ENCODE assay signal across 17 cellular contexts in the genomic region with DNA sequence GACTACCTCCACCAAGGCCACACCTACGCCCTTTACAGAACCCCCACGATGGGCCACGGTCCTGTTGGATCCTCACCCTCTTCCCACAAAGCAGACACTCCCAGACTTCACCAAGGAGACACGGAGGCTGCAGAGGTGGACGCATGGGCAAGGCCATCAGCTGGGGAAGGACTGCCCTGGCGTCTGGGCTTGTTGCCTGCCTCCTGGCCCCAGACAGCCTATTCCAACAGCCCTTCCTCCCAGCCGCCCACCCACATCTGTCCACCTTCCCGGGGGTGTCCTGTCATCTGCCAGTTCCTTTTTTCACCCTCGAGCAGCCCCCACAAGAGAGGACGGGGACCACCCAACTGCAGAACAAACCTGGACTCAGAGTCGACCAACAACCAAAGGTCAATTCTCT. TPM values are rescaled to one million over a fixed set of nuclear protein-coding genes. Genes with fewer than 3 reads are reported as not detected.
DNase-seq lines count a peak whose midpoint lies in the region; ATAC-seq, FAIRE-seq and TF ChIP-seq lines count a peak whose summit lies in the region.
"Had no signal": no experiment of that assay in that cellular context is flagged by ENCODE, and none has a peak within 500 bp of the region (broad histone marks: within the 10 kb centered on the region; RNA-seq: fewer than 3 reads in every experiment).

No MANE protein-coding gene starts in this region.

- no peak overlapping the region for H2BK5ac ChIP-seq in trophoblast cell (ENCODE audit: low read depth, low read length, poor library complexity)

- H3K23ac ChIP-seq in trophoblast cell (ENCODE audit: low read length), result no peak overlapping the region

- 71% methylated on average over 11 of the region's 11 CpGs for WGBS in HepG2 (ENCODE audit: low lambda C conversion rate)
- WGBS in trophoblast cell (ENCODE audit: extremely low coverage, insufficient coverage, insufficient read length), result no CpG with 5 or more reads among the region's 11 CpGs

- H3K27ac Mint-ChIP-seq in T-helper 2 cell treated with Interferon-gamma antibody and Interleukin-4, amounts not matched to agents 5 μg/mL and 100 μg/mL, for 36 hours, result no peak overlapping the region
- H3K27ac Mint-ChIP-seq: GM23338 had no signal

- H3K9me3 ChIP-seq in HepG2 (ENCODE audit: low read length), result no peaks in the 10 kb centered on the region
- no peaks in the 10 kb centered on the region for H3K9me3 ChIP-seq in trophoblast cell (ENCODE audit: insufficient read depth, low read depth, low read length)

- BruUV-seq in HepG2 (replicated peaks; lab: Mats Ljungman, UMichigan), result no TSS peak

- H3K79me1 ChIP-seq in trophoblast cell (ENCODE audit: low read length), result peaks cover 2% of the 10 kb centered on the region

- no peak overlapping the region for H3K4me3 Mint-ChIP-seq in T-helper 2 cell treated with Interferon-gamma antibody and Interleukin-4, amounts not matched to agents 5 μg/mL and 100 μg/mL, for 36 hours
- H3K4me3 Mint-ChIP-seq: GM23338 had no signal

- H3K4me1 ChIP-seq in HepG2 (ENCODE audit: insufficient read depth, low read length) (peaks cover 63% of the 10 kb centered on the region), trophoblast cell (ENCODE audit: control insufficient read depth in 1 of 2, insufficient read depth in 2 of 2, low read length in 2 of 2) (peaks cover 21 to 24% of the 10 kb centered on the region in 2 experiments)

- no peak overlapping the region for H3K4ac ChIP-seq in trophoblast cell (ENCODE audit: low read depth, low read length)

- H3K9me3 Mint-ChIP-seq in T-helper 2 cell treated with Interferon-gamma antibody and Interleukin-4, amounts not matched to agents 5 μg/mL and 100 μg/mL, for 36 hours, result no peaks in the 10 kb centered on the region
- H3K9me3 Mint-ChIP-seq: GM23338 had no signal

- DNase-seq in Right ventricle myocardium inferior (ENCODE audit: missing footprints), result peak; percentile 21
- DNase-seq in left cardiac atrium, result no peak
- no peak for DNase-seq in bronchial epithelial cell (ENCODE audit: low read depth)
- DNase-seq in HepG2 (ENCODE audit: low spot score), result no peak
- no peak for DNase-seq in trophoblast cell
- DNase-seq in NCI-H187 (lab: John Stamatoyannopoulos, UW), result no peak
- DNase-seq in T-helper 2 cell treated with Interferon-gamma antibody and Interleukin-4, amounts not matched to agents 5 μg/mL and 100 μg/mL, for 36 hours (ENCODE audit: low spot score), result no peak
- DNase-seq: 8988T, AML-193, Calu3, DMS 273 treated with DMSO at 0.1 percent for 48 hours, H7 had no signal

- H3K27me3 ChIP-seq in bronchial epithelial cell (ENCODE audit: control insufficient read depth, insufficient read depth, low read length) (peaks cover 2% of the 10 kb centered on the region), HepG2 (ENCODE audit: control insufficient read depth in 1 of 2, insufficient read depth in 2 of 2, low read length in 2 of 2) (no peaks in the 10 kb centered on the region; a peak in 1 of 5 replicates), trophoblast cell (ENCODE audit: insufficient read depth, low read length) (no peaks in the 10 kb centered on the region)

- TF ChIP-seq CTCF in bronchial epithelial cell (IDR thresholded peaks at IDR 0.05; ENCODE audit: insufficient read depth, low read length, severe bottlenecking) (no peak), HepG2 (CRISPR knock-in tag; IDR thresholded peaks at IDR 0.05) (no peak)

- no peak overlapping the region for H4K8ac ChIP-seq in trophoblast cell (ENCODE audit: low read depth, low read length)

- H3K4me2 ChIP-seq in HepG2 (ENCODE audit: low read depth, low read length) (no peak overlapping the region), trophoblast cell (ENCODE audit: low read length) (no peak overlapping the region)
- H3K4me2 ChIP-seq: BLaER1, GM23338 had no signal

- in situ Hi-C loops in HepG2 (cut with HindIII; ENCODE audit: extremely low pct_ligation_motif_present, low pct_unique_long_range_greater_than_20kb), result loop anchor here (5.0 to 25.0 kb wide), 2 partner anchors 217 to 537 kb away; no protein-coding TSS in a partner anchor

- intact Hi-C loops in Right ventricle myocardium inferior (cut with DNase I), result loop anchor here (5.0 kb wide), 1 partner anchor 67 kb away; no protein-coding TSS in a partner anchor
- intact Hi-C loops in left cardiac atrium (cut with DNase I), result loop anchor here in 1 of 2 donors (5.0 to 10.0 kb wide), 2 partner anchors 97 to 324 kb away; no protein-coding TSS in a partner anchor
- intact Hi-C loops in HepG2 (cut with micrococcal nuclease; ENCODE audit: unreplicated experiment), result no loop called here

- no peak overlapping the region for H3K18ac ChIP-seq in trophoblast cell (ENCODE audit: low read length)

- peaks cover 11% of the 10 kb centered on the region for H3K27me3 Mint-ChIP-seq in T-helper 2 cell treated with Interferon-gamma antibody and Interleukin-4, amounts not matched to agents 5 μg/mL and 100 μg/mL, for 36 hours (ENCODE audit: low read depth)

- TF ChIP-seq EP300 in HepG2 (IDR thresholded peaks at IDR 0.05; ENCODE audit: low read depth in 2 of 2, low read length in 2 of 2) (no peak), HepG2 (CRISPR knock-in tag; IDR thresholded peaks at IDR 0.05; ENCODE audit: borderline replicate concordance) (no peak)

- H3K36me3 Mint-ChIP-seq in T-helper 2 cell treated with Interferon-gamma antibody and Interleukin-4, amounts not matched to agents 5 μg/mL and 100 μg/mL, for 36 hours (ENCODE audit: low read depth), result no peaks in the 10 kb centered on the region

- no peaks in the 10 kb centered on the region for H3K36me3 ChIP-seq in bronchial epithelial cell (ENCODE audit: control insufficient read depth, insufficient read depth, low read length)
- no peaks in the 10 kb centered on the region for H3K36me3 ChIP-seq in HepG2 (replicated peaks in 1 of 2; ENCODE audit: control insufficient read depth in 1 of 2, insufficient read depth in 2 of 2, low read length in 2 of 2)
- H3K36me3 ChIP-seq in trophoblast cell (ENCODE audit: control insufficient read depth in 1 of 2, insufficient read depth in 2 of 2, low read length in 2 of 2), result no peaks in the 10 kb centered on the region
- H3K36me3 ChIP-seq: BLaER1 had no signal

- FAIRE-seq in bronchial epithelial cell (lab: Jason Lieb, UNC) (peak; percentile 36), HepG2 (lab: Jason Lieb, UNC) (no peak)

- no peak overlapping the region for H2BK12ac ChIP-seq in trophoblast cell (ENCODE audit: low read length)

- TF ChIP-seq POLR2A in HepG2 (IDR thresholded peaks at IDR 0.05; ENCODE audit: insufficient read depth in 1 of 2, low read depth in 2 of 2, low read length in 2 of 2), result no peak

- no peak overlapping the region for H2BK120ac ChIP-seq in trophoblast cell (ENCODE audit: insufficient read depth, low read length, poor library complexity)

- ATAC-seq in Right ventricle myocardium inferior, result no peak
- ATAC-seq in left cardiac atrium, result no peak
- ATAC-seq in HepG2, result no peak
- no peak for ATAC-seq in GM21390 (IDR thresholded peaks at IDR 0.05; ENCODE audit: unreplicated experiment)
- ATAC-seq: GM23338 had no signal

- H3K4me3 ChIP-seq in bronchial epithelial cell (ENCODE audit: low read depth, low read length) (no peak overlapping the region), HepG2 (replicated peaks in 1 of 3; ENCODE audit: insufficient read depth in 1 of 3, low read depth in 2 of 3, low read length in 3 of 3) (no peak overlapping the region), trophoblast cell (ENCODE audit: low read depth, low read length) (no peak overlapping the region)
- H3K4me3 ChIP-seq: BLaER1, GM23338 had no signal

- no peak overlapping the region for H4K12ac ChIP-seq in trophoblast cell (ENCODE audit: low read depth, low read length)

- POLR2A ChIA-PET in HepG2 (lab: Yijun Ruan, JAX), result interaction anchor here (3.4 kb wide), 1 partner anchor 10 kb away, joined by 19 read pairs; no protein-coding TSS in a partner anchor

- no peak overlapping the region for H2AFZ ChIP-seq in HepG2 (ENCODE audit: low read length)
- H2AFZ ChIP-seq in trophoblast cell (ENCODE audit: insufficient read depth, low read length, poor library complexity), result no peak overlapping the region
- H2AFZ ChIP-seq: GM23338 had no signal

- no peak overlapping the region for H3K14ac ChIP-seq in trophoblast cell (ENCODE audit: low read length)

- CTCF ChIA-PET in HepG2 (lab: Yijun Ruan, JAX; ENCODE audit: low intra/inter-chr PET ratio, low total read pairs), result no interaction called here

- H3K9ac ChIP-seq in HepG2 (ENCODE audit: insufficient read depth, low read depth, low read length) (no peak overlapping the region), trophoblast cell (ENCODE audit: low read length) (no peak overlapping the region)
- H3K9ac ChIP-seq: BLaER1 had no signal

- H4K91ac ChIP-seq in trophoblast cell (ENCODE audit: low read depth, low read length), result no peak overlapping the region

- H2AK5ac ChIP-seq in trophoblast cell (ENCODE audit: low read length), result peak overlapping the region; percentile 38

- H3K4me1 Mint-ChIP-seq in T-helper 2 cell treated with Interferon-gamma antibody and Interleukin-4, amounts not matched to agents 5 μg/mL and 100 μg/mL, for 36 hours (ENCODE audit: low read depth), result no peaks in the 10 kb centered on the region
- H3K4me1 Mint-ChIP-seq: GM23338 had no signal

- H4K20me1 ChIP-seq in HepG2 (ENCODE audit: insufficient read depth, low read length), result no peaks in the 10 kb centered on the region

- no peaks in the 10 kb centered on the region for H3K79me2 ChIP-seq in HepG2 (ENCODE audit: insufficient read depth, low read length)
- H3K79me2 ChIP-seq in trophoblast cell (ENCODE audit: control insufficient read depth, insufficient read depth, low read length, poor library complexity), result no peaks in the 10 kb centered on the region

- TF ChIP-seq RAD21 in HepG2 (CRISPR knock-in tag; IDR thresholded peaks at IDR 0.05), result no peak

- no peak overlapping the region for H3K27ac ChIP-seq in HepG2 (ENCODE audit: extremely low read length, insufficient read depth, low read length)
- H3K27ac ChIP-seq in trophoblast cell (ENCODE audit: low read depth, low read length), result no peak overlapping the region
- H3K27ac ChIP-seq: BLaER1, HL-60 had no signal

RNA-seq across cellular contexts. Expression of a gene that starts 28.9 kb away (rescaled TPM):
- total RNA-seq in Right ventricle myocardium inferior, result not detected
- not detected for total RNA-seq in left cardiac atrium
- under 0.01 and 0.13 TPM in 2 replicates for total RNA-seq in bronchial epithelial cell
- total RNA-seq in HepG2 (2016; rRNA removed; fragmentation: Illumina TruSeq; extraction: Trizol), result not detected in 2 replicates
- not detected in 2 replicates for total RNA-seq in HepG2 (2016; cell fraction: cytosol; rRNA removed; fragmentation: Illumina TruSeq; extraction: Trizol; ENCODE audit: low read depth)
- total RNA-seq in HepG2 (2016; cell fraction: insoluble cytoplasmic fraction; rRNA removed; fragmentation: Illumina TruSeq; extraction: Trizol), result not detected in 2 replicates
- total RNA-seq in HepG2 (2016; cell fraction: membrane; rRNA removed; fragmentation: Illumina TruSeq; extraction: Trizol), result not detected in 2 replicates
- total RNA-seq in HepG2 (2016; cell fraction: nucleus; rRNA removed; fragmentation: Illumina TruSeq; extraction: Trizol), result not detected in 2 replicates
- polyA plus RNA-seq in HepG2 (2011; rRNA removed), result 0.36 and 0.42 TPM in 2 replicates
- 0.08 and 0.15 TPM in 2 replicates for polyA plus RNA-seq in HepG2 (2011; cell fraction: cytosol; rRNA removed)
- polyA plus RNA-seq in HepG2 (2011; cell fraction: nucleus; rRNA removed), result 3.1 and 4.3 TPM in 2 replicates
- polyA plus RNA-seq in HepG2 (2012), result not detected in 2 replicates
- not detected in 2 replicates for polyA plus RNA-seq in HepG2 (2016; cell fraction: cytosol; fragmentation: Illumina TruSeq; extraction: Trizol; ENCODE audit: low read depth)
- polyA plus RNA-seq in HepG2 (2016; cell fraction: insoluble cytoplasmic fraction; fragmentation: Illumina TruSeq; extraction: Trizol; ENCODE audit: low read depth), result not detected in 2 replicates
- polyA plus RNA-seq in HepG2 (2016; cell fraction: membrane; fragmentation: Illumina TruSeq; extraction: Trizol; ENCODE audit: low read depth), result not detected in 2 replicates
- not detected in 2 replicates for polyA plus RNA-seq in HepG2 (2016; cell fraction: nucleus; fragmentation: Illumina TruSeq; extraction: Trizol; ENCODE audit: insufficient read depth, low read depth)
- not detected in 2 replicates for polyA minus RNA-seq in HepG2 (2011; rRNA and poly(A)+ RNA removed; ENCODE audit: low replicate concordance)
- polyA minus RNA-seq in HepG2 (2011; cell fraction: cytosol; rRNA and poly(A)+ RNA removed), result not detected in 2 replicates
- polyA minus RNA-seq in HepG2 (2011; cell fraction: nucleus; rRNA and poly(A)+ RNA removed), result not detected in 2 replicates
- polyA plus RNA-seq in trophoblast cell (2013), result 0.03 TPM in 2 replicates
- total RNA-seq: Calu3, Daoy, GM23338, H7 had no signal

RNA-seq across cellular contexts. Expression of a gene that starts 39.5 kb away (rescaled TPM):
- not detected for total RNA-seq in Right ventricle myocardium inferior
- not detected for total RNA-seq in left cardiac atrium
- not detected in 2 replicates for total RNA-seq in bronchial epithelial cell
- not detected in 2 replicates for total RNA-seq in HepG2 (2016; rRNA removed; fragmentation: Illumina TruSeq; extraction: Trizol)
- not detected in 2 replicates for total RNA-seq in HepG2 (2016; cell fraction: cytosol; rRNA removed; fragmentation: Illumina TruSeq; extraction: Trizol; ENCODE audit: low read depth)
- total RNA-seq in HepG2 (2016; cell fraction: insoluble cytoplasmic fraction; rRNA removed; fragmentation: Illumina TruSeq; extraction: Trizol), result not detected in 2 replicates
- not detected in 2 replicates for total RNA-seq in HepG2 (2016; cell fraction: membrane; rRNA removed; fragmentation: Illumina TruSeq; extraction: Trizol)
- total RNA-seq in HepG2 (2016; cell fraction: nucleus; rRNA removed; fragmentation: Illumina TruSeq; extraction: Trizol), result not detected in 2 replicates
- not detected in 2 replicates for polyA plus RNA-seq in HepG2 (2011; rRNA removed)
- not detected in 2 replicates for polyA plus RNA-seq in HepG2 (2011; cell fraction: cytosol; rRNA removed)
- polyA plus RNA-seq in HepG2 (2011; cell fraction: nucleus; rRNA removed), result not detected in 2 replicates
- not detected in 2 replicates for polyA plus RNA-seq in HepG2 (2012)
- not detected in 2 replicates for polyA plus RNA-seq in HepG2 (2016; cell fraction: cytosol; fragmentation: Illumina TruSeq; extraction: Trizol; ENCODE audit: low read depth)
- polyA plus RNA-seq in HepG2 (2016; cell fraction: insoluble cytoplasmic fraction; fragmentation: Illumina TruSeq; extraction: Trizol; ENCODE audit: low read depth), result not detected in 2 replicates
- not detected in 2 replicates for polyA plus RNA-seq in HepG2 (2016; cell fraction: membrane; fragmentation: Illumina TruSeq; extraction: Trizol; ENCODE audit: low read depth)
- polyA plus RNA-seq in HepG2 (2016; cell fraction: nucleus; fragmentation: Illumina TruSeq; extraction: Trizol; ENCODE audit: insufficient read depth, low read depth), result not detected in 2 replicates
- polyA minus RNA-seq in HepG2 (2011; rRNA and poly(A)+ RNA removed; ENCODE audit: low replicate concordance), result not detected in 2 replicates
- not detected in 2 replicates for polyA minus RNA-seq in HepG2 (2011; cell fraction: cytosol; rRNA and poly(A)+ RNA removed)
- not detected in 2 replicates for polyA minus RNA-seq in HepG2 (2011; cell fraction: nucleus; rRNA and poly(A)+ RNA removed)
- polyA plus RNA-seq in trophoblast cell (2013), result not detected in 2 replicates
- total RNA-seq: Calu3, Daoy, GM23338, H7 had no signal
- polyA plus RNA-seq: GM23338 had no signal
